ENCODE assay signal across 11 cellular contexts in genomic region chr18:58495634-58496033, GRCh38.
DNase-seq lines count a peak whose midpoint lies in the region; ATAC-seq and TF ChIP-seq lines count a peak whose summit lies in the region.
"Had no signal": no experiment of that assay in that cellular context is flagged by ENCODE, and none has a peak within 500 bp of the region (broad histone marks: within the 10 kb centered on the region; RNA-seq: fewer than 3 reads in every experiment).

No MANE protein-coding gene starts in this region.

- DNase-seq in cardiac muscle cell (ENCODE audit: low read depth in 1 of 2, low spot score in 1 of 2), result no peak
- no peak for DNase-seq in left ventricle myocardium inferior
- DNase-seq in osteoblast (ENCODE audit: insufficient read length, low spot score, missing footprints), result no peak
- DNase-seq in activated gamma-delta T cell (lab: John Stamatoyannopoulos, UW), result no peak
- no peak for DNase-seq in GF-D8 (lab: John Stamatoyannopoulos, UW)
- no peak for DNase-seq in RWPE1 (ENCODE audit: low spot score)
- DNase-seq: activated CD8-positive, alpha-beta memory T cell treated with anti-CD3 and anti-CD28 coated beads, Interleukin-2, amount 50 U/mL, for 48 hours; NCI-H1092 treated with DMSO at 0.1 percent for 48 hours; thyroid gland had no signal

- H3K36me3 ChIP-seq in cardiac muscle cell (peaks cover 52% of the 10 kb centered on the region), left ventricle myocardium inferior (no peaks in the 10 kb centered on the region), osteoblast (ENCODE audit: insufficient read depth, low read length) (peaks cover 32% of the 10 kb centered on the region)
- H3K36me3 ChIP-seq: thyroid gland had no signal

- H2AFZ ChIP-seq in osteoblast (ENCODE audit: low read length), result no peak overlapping the region

- ATAC-seq in HG02588 (IDR thresholded peaks at IDR 0.05; ENCODE audit: unreplicated experiment), result peak; percentile 93
- peak; percentile 91 for ATAC-seq in HG03378 (IDR thresholded peaks at IDR 0.05; ENCODE audit: unreplicated experiment)

- H3K9me3 ChIP-seq in cardiac muscle cell (ENCODE audit: low read depth) (no peaks in the 10 kb centered on the region), left ventricle myocardium inferior (replicated peaks) (no peaks in the 10 kb centered on the region), osteoblast (ENCODE audit: low read depth, low read length) (no peaks in the 10 kb centered on the region)
- H3K9me3 ChIP-seq: thyroid gland had no signal

- peaks cover 5% of the 10 kb centered on the region for H3K4me1 ChIP-seq in cardiac muscle cell (ENCODE audit: low read depth)
- peaks cover 30% of the 10 kb centered on the region for H3K4me1 ChIP-seq in left ventricle myocardium inferior
- peaks cover 33% of the 10 kb centered on the region for H3K4me1 ChIP-seq in osteoblast (ENCODE audit: insufficient read depth, low read length)
- H3K4me1 ChIP-seq: thyroid gland had no signal

- H3K4me3 ChIP-seq in cardiac muscle cell (no peak overlapping the region), left ventricle myocardium inferior (no peak overlapping the region), osteoblast (ENCODE audit: insufficient read depth, low read length) (no peak overlapping the region)
- H3K4me3 ChIP-seq: thyroid gland had no signal

- TF ChIP-seq CTCF in cardiac muscle cell (IDR thresholded peaks at IDR 0.05; ENCODE audit: low read depth, low read length) (no peak), left ventricle myocardium inferior (IDR thresholded peaks at IDR 0.05; ENCODE audit: borderline replicate concordance) (no peak), osteoblast (IDR thresholded peaks at IDR 0.05; ENCODE audit: extremely low read depth, low read depth, low read length) (no peak), RWPE1 (conservative IDR thresholded peaks at IDR 0.05; ENCODE audit: low read depth) (no peak)

- H4K20me1 ChIP-seq in osteoblast (ENCODE audit: insufficient read depth, low read length), result no peaks in the 10 kb centered on the region

- intact Hi-C loops in left ventricle myocardium inferior (cut with micrococcal nuclease), result loop anchor here (10.0 kb wide), 1 partner anchor 91 kb away; no protein-coding TSS in a partner anchor

- H3K27me3 ChIP-seq in cardiac muscle cell, result no peaks in the 10 kb centered on the region
- peaks cover 6% of the 10 kb centered on the region for H3K27me3 ChIP-seq in left ventricle myocardium inferior (ENCODE audit: low read depth)
- H3K27me3 ChIP-seq in osteoblast (ENCODE audit: insufficient read depth, low read length), result no peaks in the 10 kb centered on the region
- H3K27me3 ChIP-seq: thyroid gland had no signal

- CTCF ChIA-PET in RWPE1 (lab: Yijun Ruan, JAX), result interaction anchor here (0.7 kb wide), 1 partner anchor 614 kb away, joined by 3 read pairs; no protein-coding TSS in a partner anchor

- H3K27ac ChIP-seq in cardiac muscle cell (peak overlapping the region; percentile 67), left ventricle myocardium inferior (replicated peaks) (no peak overlapping the region), osteoblast (ENCODE audit: low read depth, low read length) (no peak overlapping the region), RWPE1 (no peak overlapping the region)
- H3K27ac ChIP-seq: thyroid gland had no signal

- H3K4me2 ChIP-seq in osteoblast (ENCODE audit: insufficient read depth, low read length), result no peak overlapping the region

- no peaks in the 10 kb centered on the region for H3K79me2 ChIP-seq in osteoblast (ENCODE audit: insufficient read depth, low read length)

- POLR2A ChIA-PET in RWPE1 (lab: Yijun Ruan, JAX; ENCODE audit: low non-redundant PET), result no interaction called here
